ENCODE assay signal across 1 cellular context in genomic region chr6:26383624-26384417, GRCh38.
TF ChIP-seq lines count a peak whose summit lies in the region.

No MANE protein-coding gene starts in this region.

TF ChIP-seq in HepG2, 621 proteins besides CTCF, POLR2A, EP300 and RAD21 (continues in another document):
- TF ChIP-seq ZNF670 (CRISPR knock-in tag; IDR thresholded peaks at IDR 0.05; ENCODE audit: borderline replicate concordance) (no peak), SRSF4 (IDR thresholded peaks at IDR 0.05; ENCODE audit: low read depth, low read length, poor library complexity, severe bottlenecking) (no peak), POGZ (CRISPR knock-in tag; IDR thresholded peaks at IDR 0.05) (0 out of 2 replicates have a peak, but pooled peaks have one; percentile 25), ZNF781 (CRISPR knock-in tag; IDR thresholded peaks at IDR 0.05; ENCODE audit: borderline replicate concordance, not compliant biosample characterization) (peak; percentile 27), RXRB (CRISPR knock-in tag; IDR thresholded peaks at IDR 0.05; ENCODE audit: borderline replicate concordance) (peak; percentile 14; the same call in 1 of the 2 replicates), WIZ (CRISPR knock-in tag; IDR thresholded peaks at IDR 0.05) (no peak), MYC (CRISPR knock-in tag; IDR thresholded peaks at IDR 0.05; ENCODE audit: borderline replicate concordance) (no peak), HNF4A (CRISPR knock-in tag; IDR thresholded peaks at IDR 0.05) (no peak), TBL1XR1 (IDR thresholded peaks at IDR 0.05; ENCODE audit: borderline replicate concordance, low read length, partially characterized antibody) (no peak), GATAD2A (CRISPR knock-in tag; IDR thresholded peaks at IDR 0.05) (peak; percentile 6; the same call in 1 of the 2 replicates), ZNF770 (CRISPR knock-in tag; IDR thresholded peaks at IDR 0.05) (peak; percentile 78), ASH2L (IDR thresholded peaks at IDR 0.05; ENCODE audit: insufficient read length, low read depth, low read length) (peak; percentile 2), NR2F1 (CRISPR knock-in tag; IDR thresholded peaks at IDR 0.05) (no peak), SMYD3 (CRISPR knock-in tag; IDR thresholded peaks at IDR 0.05) (0 out of 2 replicates have a peak, but pooled peaks have one; percentile 20), FOXO1 (CRISPR knock-in tag; IDR thresholded peaks at IDR 0.05) (no peak), MTF1 (CRISPR knock-in tag; IDR thresholded peaks at IDR 0.05) (no peak), ZNF142 (CRISPR knock-in tag; IDR thresholded peaks at IDR 0.05) (no peak), ZNF317 (CRISPR knock-in tag; IDR thresholded peaks at IDR 0.05) (no peak), ZNF263 (CRISPR knock-in tag; IDR thresholded peaks at IDR 0.05) (peak; percentile 89), PITX1 (CRISPR knock-in tag; IDR thresholded peaks at IDR 0.05) (0 out of 2 replicates have a peak, but pooled peaks have one; percentile 18), ZIK1 (CRISPR knock-in tag; IDR thresholded peaks at IDR 0.05; ENCODE audit: borderline replicate concordance, low read depth) (no peak), ZNF143 (CRISPR knock-in tag; IDR thresholded peaks at IDR 0.05) (no peak), ZFP91 (CRISPR knock-in tag; IDR thresholded peaks at IDR 0.05; ENCODE audit: borderline replicate concordance) (peak; percentile 49; the same call in 1 of the 2 replicates), ZHX1 (CRISPR knock-in tag; IDR thresholded peaks at IDR 0.05; ENCODE audit: low read depth) (no peak), ZNF704 (CRISPR knock-in tag; IDR thresholded peaks at IDR 0.05; ENCODE audit: borderline replicate concordance) (no peak), ZNF121 (CRISPR knock-in tag; IDR thresholded peaks at IDR 0.05) (no peak), ZNF256 (CRISPR knock-in tag; conservative IDR thresholded peaks at IDR 0.05) (no peak), SMAD1 (CRISPR knock-in tag; IDR thresholded peaks at IDR 0.05; ENCODE audit: borderline replicate concordance, low read depth) (no peak), ZNF292 (CRISPR knock-in tag; IDR thresholded peaks at IDR 0.05; ENCODE audit: borderline replicate concordance, low read depth) (0 out of 2 replicates have a peak, but pooled peaks have one; percentile 27), REL (CRISPR knock-in tag; conservative IDR thresholded peaks at IDR 0.05) (no peak), ZNF687 (CRISPR knock-in tag; IDR thresholded peaks at IDR 0.05) (peak; percentile 41), SOX6 (IDR thresholded peaks at IDR 0.05) (no peak), SOX6 (CRISPR knock-in tag; IDR thresholded peaks at IDR 0.05) (0 out of 2 replicates have a peak, but pooled peaks have one; percentile 28), ISL2 (CRISPR knock-in tag; IDR thresholded peaks at IDR 0.05) (no peak), HMGXB4 (CRISPR knock-in tag; IDR thresholded peaks at IDR 0.05; ENCODE audit: borderline replicate concordance in 1 of 2, low read depth in 1 of 2) (0 out of 4 replicates have a peak, but pooled peaks of 1 of the 2 experiments have one; percentile 2), ZNF589 (CRISPR knock-in tag; conservative IDR thresholded peaks at IDR 0.05) (no peak), PAF1 (CRISPR knock-in tag; IDR thresholded peaks at IDR 0.05) (no peak), BORCS8-MEF2B (CRISPR knock-in tag; IDR thresholded peaks at IDR 0.05) (0 out of 2 replicates have a peak, but pooled peaks have one; percentile 52), SIX4 (CRISPR knock-in tag; IDR thresholded peaks at IDR 0.05) (peak; percentile 78; the same call in 1 of the 2 replicates)
